Comparison of ENCODE assay signal across 1 cellular context in genomic region chr1:109739738-109740614, GRCh38.
TF ChIP-seq lines count a peak whose summit lies in the region.

No MANE protein-coding gene starts in this region.

TF ChIP-seq in HepG2, 621 proteins besides CTCF, POLR2A, EP300 and RAD21 (continued from another document and continues in another):
- TF ChIP-seq FOXO4 (CRISPR knock-in tag; conservative IDR thresholded peaks at IDR 0.05) (0 out of 2 replicates have a peak, but pooled peaks have one; percentile 72), FOXP1 (IDR thresholded peaks at IDR 0.05) (no peak), FOXP1 (CRISPR knock-in tag; IDR thresholded peaks at IDR 0.05) (no peak), ZNF569 (CRISPR knock-in tag; IDR thresholded peaks at IDR 0.05; ENCODE audit: borderline replicate concordance) (no peak; the same call in 1 of the 2 replicates), IKZF1 (IDR thresholded peaks at IDR 0.05) (no peak), NFE2L2 (IDR thresholded peaks at IDR 0.05; ENCODE audit: low read length) (no peak), THYN1 (CRISPR knock-in tag; IDR thresholded peaks at IDR 0.05; ENCODE audit: borderline replicate concordance, low read depth) (no peak), ZBTB33 (CRISPR knock-in tag; IDR thresholded peaks at IDR 0.05) (no peak), BHLHE40 (IDR thresholded peaks at IDR 0.05; ENCODE audit: low read length) (no peak), RNF219 (CRISPR knock-in tag; IDR thresholded peaks at IDR 0.05) (no peak), SKIL (CRISPR knock-in tag; IDR thresholded peaks at IDR 0.05; ENCODE audit: borderline replicate concordance) (no peak), ZBTB42 (CRISPR knock-in tag; IDR thresholded peaks at IDR 0.05) (peak; percentile 19; the same call in 1 of the 2 replicates), ZNF337 (CRISPR knock-in tag; IDR thresholded peaks at IDR 0.05; ENCODE audit: borderline replicate concordance, low read depth) (no peak), AGO1 (IDR thresholded peaks at IDR 0.05; ENCODE audit: low read depth, low read length, poor library complexity, severe bottlenecking) (no peak), CEBPB (IDR thresholded peaks at IDR 0.05; ENCODE audit: borderline replicate concordance, low read depth, low read length) (no peak), HMGXB3 (CRISPR knock-in tag; IDR thresholded peaks at IDR 0.05; ENCODE audit: borderline replicate concordance) (no peak), ZNF350 (CRISPR knock-in tag; IDR thresholded peaks at IDR 0.05; ENCODE audit: borderline replicate concordance, low read depth) (peak; percentile 44; the same call in 1 of the 2 replicates), POGK (CRISPR knock-in tag; conservative IDR thresholded peaks at IDR 0.05) (no peak), BCL6 (CRISPR knock-in tag; IDR thresholded peaks at IDR 0.05) (peak; percentile 67; the same call in 1 of the 2 replicates), TSC22D2 (CRISPR knock-in tag; IDR thresholded peaks at IDR 0.05; ENCODE audit: borderline replicate concordance) (no peak), ZBTB40 (IDR thresholded peaks at IDR 0.05) (no peak), ZBTB40 (CRISPR knock-in tag; IDR thresholded peaks at IDR 0.05) (peak; percentile 55), MXD3 (CRISPR knock-in tag; IDR thresholded peaks at IDR 0.05) (peak; percentile 46; the same call in 1 of the 2 replicates), HIVEP1 (CRISPR knock-in tag; IDR thresholded peaks at IDR 0.05) (no peak)
